ENCODE assay signal across 1 cellular context in the genomic region with DNA sequence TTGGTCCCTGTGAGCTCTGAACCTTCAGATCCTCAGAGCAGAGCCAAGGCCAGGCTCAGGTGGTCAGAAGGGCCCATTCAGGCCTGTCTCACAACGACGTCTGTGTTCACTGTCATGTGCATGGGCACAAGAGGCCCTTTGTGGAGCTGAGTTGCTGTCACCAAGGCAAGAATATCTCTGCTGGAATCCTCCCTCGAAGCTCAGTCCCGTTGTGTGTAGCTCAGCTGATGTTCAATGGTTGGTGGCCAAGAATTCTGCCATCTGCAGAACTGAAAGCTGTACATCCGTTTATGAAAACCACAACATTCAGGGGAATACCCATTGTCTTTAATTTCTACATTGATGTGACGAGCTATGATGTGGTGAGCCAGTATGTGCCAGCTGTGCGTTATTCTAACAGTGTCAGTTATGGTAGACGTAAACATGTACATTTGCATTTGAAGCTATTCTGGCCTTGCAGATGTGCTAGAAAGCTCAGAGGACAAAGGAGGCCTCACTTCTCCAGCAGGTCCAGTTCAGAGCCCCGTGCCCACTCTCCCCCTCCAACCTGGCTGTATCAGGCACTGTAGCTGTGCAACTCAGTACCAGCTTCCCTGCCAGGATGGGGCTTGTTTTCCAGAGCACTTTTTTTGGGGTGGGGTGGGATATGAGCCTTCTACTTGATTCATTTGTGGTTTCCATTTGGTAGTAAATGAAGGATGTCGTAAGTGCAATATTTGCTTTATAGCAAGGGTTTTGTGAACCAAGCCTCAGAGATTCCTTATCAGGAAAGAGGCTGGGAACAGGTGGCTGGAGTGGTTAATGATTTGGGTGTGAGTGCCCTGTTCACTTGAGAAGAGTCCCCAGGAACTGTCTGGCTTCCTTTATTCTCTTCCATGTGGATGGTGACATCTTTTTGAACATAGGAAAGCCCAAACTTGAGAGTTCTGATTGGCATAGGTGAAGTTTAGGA.
TF ChIP-seq lines count a peak whose summit lies in the region.

No MANE protein-coding gene starts in this region.

TF ChIP-seq in GM12878, 131 proteins besides CTCF, POLR2A, EP300 and RAD21 (continued from another document):
- TF ChIP-seq, protein P1, sequence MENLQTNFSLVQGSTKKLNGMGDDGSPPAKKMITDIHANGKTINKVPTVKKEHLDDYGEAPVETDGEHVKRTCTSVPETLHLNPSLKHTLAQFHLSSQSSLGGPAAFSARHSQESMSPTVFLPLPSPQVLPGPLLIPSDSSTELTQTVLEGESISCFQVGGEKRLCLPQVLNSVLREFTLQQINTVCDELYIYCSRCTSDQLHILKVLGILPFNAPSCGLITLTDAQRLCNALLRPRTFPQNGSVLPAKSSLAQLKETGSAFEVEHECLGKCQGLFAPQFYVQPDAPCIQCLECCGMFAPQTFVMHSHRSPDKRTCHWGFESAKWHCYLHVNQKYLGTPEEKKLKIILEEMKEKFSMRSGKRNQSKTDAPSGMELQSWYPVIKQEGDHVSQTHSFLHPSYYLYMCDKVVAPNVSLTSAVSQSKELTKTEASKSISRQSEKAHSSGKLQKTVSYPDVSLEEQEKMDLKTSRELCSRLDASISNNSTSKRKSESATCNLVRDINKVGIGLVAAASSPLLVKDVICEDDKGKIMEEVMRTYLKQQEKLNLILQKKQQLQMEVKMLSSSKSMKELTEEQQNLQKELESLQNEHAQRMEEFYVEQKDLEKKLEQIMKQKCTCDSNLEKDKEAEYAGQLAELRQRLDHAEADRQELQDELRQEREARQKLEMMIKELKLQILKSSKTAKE (IDR thresholded peaks at IDR 0.05; ENCODE audit: low read depth, poor library complexity, severe bottlenecking), result peak; percentile 41
- TF ChIP-seq RAD51 (IDR thresholded peaks at IDR 0.05) (no peak), CREB1 (IDR thresholded peaks at IDR 0.05; ENCODE audit: low read depth) (peak; percentile 95), SREBF2 (IDR thresholded peaks at IDR 0.05; ENCODE audit: low read length) (no peak), MTA2 (IDR thresholded peaks at IDR 0.05; ENCODE audit: low read depth) (peak; percentile 85), STAT1 (conservative IDR thresholded peaks at IDR 0.05) (no peak), SP1 (IDR thresholded peaks at IDR 0.05; ENCODE audit: low read depth, low read length) (no peak), SUPT20H (IDR thresholded peaks at IDR 0.05; ENCODE audit: borderline replicate concordance, control insufficient read depth, low read depth, low read length) (no peak), SMAD1 (IDR thresholded peaks at IDR 0.05; ENCODE audit: low read depth, partially characterized antibody) (no peak), MYC (IDR thresholded peaks at IDR 0.05; ENCODE audit: insufficient read depth, insufficient read length, insufficient replicate concordance, low read length, severe bottlenecking) (no peak), ESRRA (IDR thresholded peaks at IDR 0.05; ENCODE audit: low read length) (0 out of 2 replicates have a peak, but pooled peaks have one; percentile 56), NRF1 (conservative IDR thresholded peaks at IDR 0.05; ENCODE audit: low read depth, low read length) (no peak), PAX5 (IDR thresholded peaks at IDR 0.05; ENCODE audit: borderline replicate concordance, low read depth, low read length) (peak; percentile 76; the same call in 1 of the 2 replicates), NR2C2 (IDR thresholded peaks at IDR 0.05; ENCODE audit: borderline replicate concordance, control insufficient read depth, insufficient read length, low read depth) (no peak), MXI1 (IDR thresholded peaks at IDR 0.05; ENCODE audit: low read depth, low read length) (no peak), ZNF622 (IDR thresholded peaks at IDR 0.05) (no peak), CEBPB (IDR thresholded peaks at IDR 0.05; ENCODE audit: borderline replicate concordance in 1 of 2, low read depth in 2 of 2, low read length in 2 of 2) (no peak), IKZF1 (conservative IDR thresholded peaks at IDR 0.05) (peak; percentile 83), NFYA (IDR thresholded peaks at IDR 0.05; ENCODE audit: borderline replicate concordance, low read depth, low read length) (no peak), HDAC2 (IDR thresholded peaks at IDR 0.05) (no peak)
- TF ChIP-seq, protein P2, sequence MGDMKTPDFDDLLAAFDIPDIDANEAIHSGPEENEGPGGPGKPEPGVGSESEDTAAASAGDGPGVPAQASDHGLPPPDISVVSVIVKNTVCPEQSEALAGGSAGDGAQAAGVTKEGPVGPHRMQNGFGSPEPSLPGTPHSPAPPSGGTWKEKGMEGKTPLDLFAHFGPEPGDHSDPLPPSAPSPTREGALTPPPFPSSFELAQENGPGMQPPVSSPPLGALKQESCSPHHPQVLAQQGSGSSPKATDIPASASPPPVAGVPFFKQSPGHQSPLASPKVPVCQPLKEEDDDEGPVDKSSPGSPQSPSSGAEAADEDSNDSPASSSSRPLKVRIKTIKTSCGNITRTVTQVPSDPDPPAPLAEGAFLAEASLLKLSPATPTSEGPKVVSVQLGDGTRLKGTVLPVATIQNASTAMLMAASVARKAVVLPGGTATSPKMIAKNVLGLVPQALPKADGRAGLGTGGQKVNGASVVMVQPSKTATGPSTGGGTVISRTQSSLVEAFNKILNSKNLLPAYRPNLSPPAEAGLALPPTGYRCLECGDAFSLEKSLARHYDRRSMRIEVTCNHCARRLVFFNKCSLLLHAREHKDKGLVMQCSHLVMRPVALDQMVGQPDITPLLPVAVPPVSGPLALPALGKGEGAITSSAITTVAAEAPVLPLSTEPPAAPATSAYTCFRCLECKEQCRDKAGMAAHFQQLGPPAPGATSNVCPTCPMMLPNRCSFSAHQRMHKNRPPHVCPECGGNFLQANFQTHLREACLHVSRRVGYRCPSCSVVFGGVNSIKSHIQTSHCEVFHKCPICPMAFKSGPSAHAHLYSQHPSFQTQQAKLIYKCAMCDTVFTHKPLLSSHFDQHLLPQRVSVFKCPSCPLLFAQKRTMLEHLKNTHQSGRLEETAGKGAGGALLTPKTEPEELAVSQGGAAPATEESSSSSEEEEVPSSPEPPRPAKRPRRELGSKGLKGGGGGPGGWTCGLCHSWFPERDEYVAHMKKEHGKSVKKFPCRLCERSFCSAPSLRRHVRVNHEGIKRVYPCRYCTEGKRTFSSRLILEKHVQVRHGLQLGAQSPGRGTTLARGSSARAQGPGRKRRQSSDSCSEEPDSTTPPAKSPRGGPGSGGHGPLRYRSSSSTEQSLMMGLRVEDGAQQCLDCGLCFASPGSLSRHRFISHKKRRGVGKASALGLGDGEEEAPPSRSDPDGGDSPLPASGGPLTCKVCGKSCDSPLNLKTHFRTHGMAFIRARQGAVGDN (IDR thresholded peaks at IDR 0.05), result no peak
- TF ChIP-seq, protein P3, sequence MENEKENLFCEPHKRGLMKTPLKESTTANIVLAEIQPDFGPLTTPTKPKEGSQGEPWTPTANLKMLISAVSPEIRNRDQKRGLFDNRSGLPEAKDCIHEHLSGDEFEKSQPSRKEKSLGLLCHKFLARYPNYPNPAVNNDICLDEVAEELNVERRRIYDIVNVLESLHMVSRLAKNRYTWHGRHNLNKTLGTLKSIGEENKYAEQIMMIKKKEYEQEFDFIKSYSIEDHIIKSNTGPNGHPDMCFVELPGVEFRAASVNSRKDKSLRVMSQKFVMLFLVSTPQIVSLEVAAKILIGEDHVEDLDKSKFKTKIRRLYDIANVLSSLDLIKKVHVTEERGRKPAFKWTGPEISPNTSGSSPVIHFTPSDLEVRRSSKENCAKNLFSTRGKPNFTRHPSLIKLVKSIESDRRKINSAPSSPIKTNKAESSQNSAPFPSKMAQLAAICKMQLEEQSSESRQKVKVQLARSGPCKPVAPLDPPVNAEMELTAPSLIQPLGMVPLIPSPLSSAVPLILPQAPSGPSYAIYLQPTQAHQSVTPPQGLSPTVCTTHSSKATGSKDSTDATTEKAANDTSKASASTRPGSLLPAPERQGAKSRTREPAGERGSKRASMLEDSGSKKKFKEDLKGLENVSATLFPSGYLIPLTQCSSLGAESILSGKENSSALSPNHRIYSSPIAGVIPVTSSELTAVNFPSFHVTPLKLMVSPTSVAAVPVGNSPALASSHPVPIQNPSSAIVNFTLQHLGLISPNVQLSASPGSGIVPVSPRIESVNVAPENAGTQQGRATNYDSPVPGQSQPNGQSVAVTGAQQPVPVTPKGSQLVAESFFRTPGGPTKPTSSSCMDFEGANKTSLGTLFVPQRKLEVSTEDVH (IDR thresholded peaks at IDR 0.05; ENCODE audit: low read depth, partially characterized antibody), result no peak
- TF ChIP-seq, protein P4, sequence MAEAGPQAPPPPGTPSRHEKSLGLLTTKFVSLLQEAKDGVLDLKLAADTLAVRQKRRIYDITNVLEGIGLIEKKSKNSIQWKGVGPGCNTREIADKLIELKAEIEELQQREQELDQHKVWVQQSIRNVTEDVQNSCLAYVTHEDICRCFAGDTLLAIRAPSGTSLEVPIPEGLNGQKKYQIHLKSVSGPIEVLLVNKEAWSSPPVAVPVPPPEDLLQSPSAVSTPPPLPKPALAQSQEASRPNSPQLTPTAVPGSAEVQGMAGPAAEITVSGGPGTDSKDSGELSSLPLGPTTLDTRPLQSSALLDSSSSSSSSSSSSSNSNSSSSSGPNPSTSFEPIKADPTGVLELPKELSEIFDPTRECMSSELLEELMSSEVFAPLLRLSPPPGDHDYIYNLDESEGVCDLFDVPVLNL (IDR thresholded peaks at IDR 0.05; ENCODE audit: low read depth, low read length), result no peak
- TF ChIP-seq, protein P5, sequence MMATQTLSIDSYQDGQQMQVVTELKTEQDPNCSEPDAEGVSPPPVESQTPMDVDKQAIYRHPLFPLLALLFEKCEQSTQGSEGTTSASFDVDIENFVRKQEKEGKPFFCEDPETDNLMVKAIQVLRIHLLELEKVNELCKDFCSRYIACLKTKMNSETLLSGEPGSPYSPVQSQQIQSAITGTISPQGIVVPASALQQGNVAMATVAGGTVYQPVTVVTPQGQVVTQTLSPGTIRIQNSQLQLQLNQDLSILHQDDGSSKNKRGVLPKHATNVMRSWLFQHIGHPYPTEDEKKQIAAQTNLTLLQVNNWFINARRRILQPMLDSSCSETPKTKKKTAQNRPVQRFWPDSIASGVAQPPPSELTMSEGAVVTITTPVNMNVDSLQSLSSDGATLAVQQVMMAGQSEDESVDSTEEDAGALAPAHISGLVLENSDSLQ (IDR thresholded peaks at IDR 0.05), result peak; percentile 83
- TF ChIP-seq, protein P6, sequence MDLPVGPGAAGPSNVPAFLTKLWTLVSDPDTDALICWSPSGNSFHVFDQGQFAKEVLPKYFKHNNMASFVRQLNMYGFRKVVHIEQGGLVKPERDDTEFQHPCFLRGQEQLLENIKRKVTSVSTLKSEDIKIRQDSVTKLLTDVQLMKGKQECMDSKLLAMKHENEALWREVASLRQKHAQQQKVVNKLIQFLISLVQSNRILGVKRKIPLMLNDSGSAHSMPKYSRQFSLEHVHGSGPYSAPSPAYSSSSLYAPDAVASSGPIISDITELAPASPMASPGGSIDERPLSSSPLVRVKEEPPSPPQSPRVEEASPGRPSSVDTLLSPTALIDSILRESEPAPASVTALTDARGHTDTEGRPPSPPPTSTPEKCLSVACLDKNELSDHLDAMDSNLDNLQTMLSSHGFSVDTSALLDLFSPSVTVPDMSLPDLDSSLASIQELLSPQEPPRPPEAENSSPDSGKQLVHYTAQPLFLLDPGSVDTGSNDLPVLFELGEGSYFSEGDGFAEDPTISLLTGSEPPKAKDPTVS (IDR thresholded peaks at IDR 0.05; ENCODE audit: low read depth, low read length), result no peak
